In the genomic region with DNA sequence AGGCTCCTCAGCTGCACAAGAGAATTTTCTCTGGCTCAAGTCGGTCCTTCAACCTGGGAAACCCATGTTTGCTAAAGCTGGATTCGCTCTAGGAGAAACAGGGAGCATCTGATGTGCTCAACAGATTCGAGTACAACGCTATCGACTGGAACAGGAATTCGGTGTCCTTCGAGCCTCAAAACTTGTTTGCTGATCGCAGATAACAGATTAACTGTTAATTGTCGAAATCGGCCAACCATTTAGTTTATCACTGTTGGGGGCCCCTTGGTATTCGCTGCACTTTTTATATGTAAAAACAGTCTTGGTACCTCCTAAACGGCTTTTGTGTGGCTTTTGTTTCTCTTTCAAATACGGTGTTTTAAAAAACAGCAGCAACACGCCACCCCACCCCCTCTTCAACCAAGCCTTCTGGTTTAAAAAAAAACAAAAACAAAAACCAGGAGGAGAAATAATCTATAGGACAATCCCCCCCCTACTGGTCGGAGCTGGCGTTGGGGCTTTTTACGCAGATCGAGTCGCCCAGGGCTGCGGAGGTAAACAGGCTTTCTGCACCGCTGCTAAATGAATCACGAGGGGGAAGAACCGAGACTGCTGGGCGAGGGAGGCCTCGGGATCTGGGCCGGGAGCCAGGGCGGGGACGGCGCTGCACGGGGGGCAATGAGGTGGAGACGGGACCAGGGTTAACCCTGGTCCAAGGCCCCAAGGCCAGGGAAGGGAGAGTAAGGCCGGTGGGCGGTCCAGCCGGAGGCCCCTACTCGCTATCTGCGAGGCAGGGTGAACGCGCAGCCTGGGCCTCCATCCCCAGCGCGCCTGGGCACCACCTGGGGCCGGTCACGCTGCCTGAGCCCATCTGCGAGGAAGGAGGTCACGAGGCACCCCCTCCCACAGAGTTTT, we compare ENCODE assay signal across 1 cellular context.
TF ChIP-seq lines count a peak whose summit lies in the region.

No MANE protein-coding gene starts in this region.

TF ChIP-seq in HepG2, 621 proteins besides CTCF, POLR2A, EP300 and RAD21 (continued from another document and continues in another):
- TF ChIP-seq, protein P1, sequence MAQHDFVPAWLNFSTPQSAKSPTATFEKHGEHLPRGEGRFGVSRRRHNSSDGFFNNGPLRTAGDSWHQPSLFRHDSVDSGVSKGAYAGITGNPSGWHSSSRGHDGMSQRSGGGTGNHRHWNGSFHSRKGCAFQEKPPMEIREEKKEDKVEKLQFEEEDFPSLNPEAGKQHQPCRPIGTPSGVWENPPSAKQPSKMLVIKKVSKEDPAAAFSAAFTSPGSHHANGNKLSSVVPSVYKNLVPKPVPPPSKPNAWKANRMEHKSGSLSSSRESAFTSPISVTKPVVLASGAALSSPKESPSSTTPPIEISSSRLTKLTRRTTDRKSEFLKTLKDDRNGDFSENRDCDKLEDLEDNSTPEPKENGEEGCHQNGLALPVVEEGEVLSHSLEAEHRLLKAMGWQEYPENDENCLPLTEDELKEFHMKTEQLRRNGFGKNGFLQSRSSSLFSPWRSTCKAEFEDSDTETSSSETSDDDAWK (CRISPR knock-in tag; IDR thresholded peaks at IDR 0.05), result no peak
- TF ChIP-seq SOX5 (CRISPR knock-in tag; IDR thresholded peaks at IDR 0.05; ENCODE audit: borderline replicate concordance), result no peak
- no peak for TF ChIP-seq ZC3H4 (CRISPR knock-in tag; IDR thresholded peaks at IDR 0.05; ENCODE audit: borderline replicate concordance)
- TF ChIP-seq ZSCAN9 (CRISPR knock-in tag; IDR thresholded peaks at IDR 0.05; ENCODE audit: borderline replicate concordance), result no peak
- no peak for TF ChIP-seq NFKBIZ (CRISPR knock-in tag; IDR thresholded peaks at IDR 0.05)
- no peak for TF ChIP-seq ZNF451 (CRISPR knock-in tag; IDR thresholded peaks at IDR 0.05)
- TF ChIP-seq ATAD3A (CRISPR knock-in tag; IDR thresholded peaks at IDR 0.05), result no peak
- TF ChIP-seq ZNF720 (CRISPR knock-in tag; IDR thresholded peaks at IDR 0.05), result no peak
- TF ChIP-seq MYPOP (CRISPR knock-in tag; IDR thresholded peaks at IDR 0.05), result peak; percentile 57; the same call in 1 of the 2 replicates
- no peak for TF ChIP-seq ZSCAN22 (CRISPR knock-in tag; IDR thresholded peaks at IDR 0.05)
- TF ChIP-seq SMYD3 (CRISPR knock-in tag; IDR thresholded peaks at IDR 0.05), result no peak
- no peak for TF ChIP-seq ZNF274 (CRISPR knock-in tag; IDR thresholded peaks at IDR 0.05)
- no peak for TF ChIP-seq SP2 (CRISPR knock-in tag; IDR thresholded peaks at IDR 0.05)
- peak; percentile 45; the same call in 1 of the 2 replicates for TF ChIP-seq FOXK2 (IDR thresholded peaks at IDR 0.05)
- TF ChIP-seq ZNF687 (CRISPR knock-in tag; IDR thresholded peaks at IDR 0.05), result peak; percentile 91
- TF ChIP-seq TARDBP (CRISPR knock-in tag; IDR thresholded peaks at IDR 0.05), result peak; percentile 53; the same call in 1 of the 2 replicates
- no peak for TF ChIP-seq ZNF777 (CRISPR knock-in tag; IDR thresholded peaks at IDR 0.05)
- TF ChIP-seq KDM2A (CRISPR knock-in tag; IDR thresholded peaks at IDR 0.05; ENCODE audit: borderline replicate concordance, low read depth), result peak; percentile 60; the same call in 1 of the 2 replicates
- no peak for TF ChIP-seq FOXA1 (IDR thresholded peaks at IDR 0.05)
- TF ChIP-seq FOXA1 (CRISPR knock-in tag; IDR thresholded peaks at IDR 0.05), result peak; percentile 48; the same call in 1 of the 2 replicates
- no peak for TF ChIP-seq ARNT (IDR thresholded peaks at IDR 0.05)
- no peak for TF ChIP-seq ZNF670 (CRISPR knock-in tag; IDR thresholded peaks at IDR 0.05; ENCODE audit: borderline replicate concordance)
- no peak for TF ChIP-seq ZBTB1 (CRISPR knock-in tag; IDR thresholded peaks at IDR 0.05; ENCODE audit: borderline replicate concordance)
- TF ChIP-seq ZMAT3 (CRISPR knock-in tag; conservative IDR thresholded peaks at IDR 0.05), result no peak
- no peak for TF ChIP-seq CENPX (CRISPR knock-in tag; IDR thresholded peaks at IDR 0.05)
- no peak for TF ChIP-seq ZNF616 (CRISPR knock-in tag; IDR thresholded peaks at IDR 0.05; ENCODE audit: low read depth)
- TF ChIP-seq CREB3 (CRISPR knock-in tag; IDR thresholded peaks at IDR 0.05), result no peak
- peak; percentile 28; the same call in 1 of the 2 replicates for TF ChIP-seq FOXA3 (CRISPR knock-in tag; IDR thresholded peaks at IDR 0.05)
- TF ChIP-seq SIN3B (IDR thresholded peaks at IDR 0.05; ENCODE audit: low read length), result no peak
- TF ChIP-seq CC2D1A (CRISPR knock-in tag; IDR thresholded peaks at IDR 0.05), result no peak
- TF ChIP-seq ZNF317 (CRISPR knock-in tag; IDR thresholded peaks at IDR 0.05), result no peak
- no peak for TF ChIP-seq RFXAP (CRISPR knock-in tag; IDR thresholded peaks at IDR 0.05; ENCODE audit: borderline replicate concordance)
- no peak for TF ChIP-seq ZNF510 (CRISPR knock-in tag; IDR thresholded peaks at IDR 0.05; ENCODE audit: low read depth)
- no peak for TF ChIP-seq MIER3 (CRISPR knock-in tag; IDR thresholded peaks at IDR 0.05; ENCODE audit: borderline replicate concordance)
- TF ChIP-seq POLR2AphosphoS2 (IDR thresholded peaks at IDR 0.05; ENCODE audit: low read depth, low read length), result no peak
- TF ChIP-seq PRPF4 (IDR thresholded peaks at IDR 0.05; ENCODE audit: low read depth, low read length, poor library complexity, severe bottlenecking), result no peak
- TF ChIP-seq ZNF234 (CRISPR knock-in tag; conservative IDR thresholded peaks at IDR 0.05), result no peak
- no peak for TF ChIP-seq ZBTB7A (CRISPR knock-in tag; IDR thresholded peaks at IDR 0.05)
- TF ChIP-seq ZBTB37 (CRISPR knock-in tag; IDR thresholded peaks at IDR 0.05), result 0 out of 2 replicates have a peak, but pooled peaks have one; percentile 25
- no peak for TF ChIP-seq ZBTB46 (CRISPR knock-in tag; IDR thresholded peaks at IDR 0.05; ENCODE audit: borderline replicate concordance)
- no peak for TF ChIP-seq ZNF468 (CRISPR knock-in tag; IDR thresholded peaks at IDR 0.05)
- no peak for TF ChIP-seq POGK (CRISPR knock-in tag; conservative IDR thresholded peaks at IDR 0.05)
- no peak for TF ChIP-seq HBP1 (CRISPR knock-in tag; IDR thresholded peaks at IDR 0.05; ENCODE audit: low read depth)
- TF ChIP-seq DBP (CRISPR knock-in tag; IDR thresholded peaks at IDR 0.05; ENCODE audit: not compliant biosample characterization), result no peak
- no peak for TF ChIP-seq E2F2 (CRISPR knock-in tag; IDR thresholded peaks at IDR 0.05; ENCODE audit: borderline replicate concordance)
